9 cellular contexts compared by ENCODE assay signal in genomic region chr2:181304011-181304844, GRCh38.
DNase-seq lines count a peak whose midpoint lies in the region; ATAC-seq and TF ChIP-seq lines count a peak whose summit lies in the region.
"Had no signal": no experiment of that assay in that cellular context is flagged by ENCODE, and none has a peak within 500 bp of the region (broad histone marks: within the 10 kb centered on the region; RNA-seq: fewer than 3 reads in every experiment).

No MANE protein-coding gene starts in this region.

- H3K27ac ChIP-seq in OCI-LY3 (ENCODE audit: low read length) (no peak overlapping the region), mucosa of rectum (ENCODE audit: low read depth in 2 of 2, low read length in 2 of 2) (peak overlapping the region; percentile 41 to 83), testis (no peak overlapping the region), aorta (ENCODE audit: low read depth in 1 of 2, low read length in 2 of 2) (no peak overlapping the region)
- H3K27ac ChIP-seq: sigmoid colon had no signal

- WGBS in testis, 2 donors: 80 to 84% methylated on average over 5 of the region's 5 CpGs
- WGBS in aorta, 2 donors: 89 to 90% methylated on average over 5 of the region's 5 CpGs

- TF ChIP-seq POLR2A in testis (IDR thresholded peaks at IDR 0.05): no peak

- TF ChIP-seq CTCF in OCI-LY3 (IDR thresholded peaks at IDR 0.05; ENCODE audit: low read depth, low read length) (peak; percentile 73), testis (IDR thresholded peaks at IDR 0.05) (no peak)

- intact Hi-C loops in testis (cut with DNase I; ENCODE audit: low total_unique reads): no loop called here
- intact Hi-C loops in aorta (cut with DNase I): no loop called here

- H3K9ac ChIP-seq in OCI-LY3 (ENCODE audit: low read length) (no peak overlapping the region), mucosa of rectum (ENCODE audit: low read depth in 1 of 2, low read length in 2 of 2) (peak overlapping the region; percentile 30 to 35)

- no peaks in the 10 kb centered on the region for H3K79me2 ChIP-seq in OCI-LY3 (ENCODE audit: low read length)

- DNase-seq in testis: no peak
- DNase-seq in AG20443 (ENCODE audit: low spot score): no peak
- no peak for DNase-seq in aorta
- DNase-seq: sigmoid colon had no signal

- H3K36me3 ChIP-seq in OCI-LY3 (replicated peaks; ENCODE audit: low read depth, low read length) (no peaks in the 10 kb centered on the region), mucosa of rectum (ENCODE audit: control insufficient read depth in 2 of 2, insufficient read depth in 2 of 2, low read length in 2 of 2) (no peaks in the 10 kb centered on the region), testis (ENCODE audit: low read depth, missing control alignments) (no peaks in the 10 kb centered on the region), aorta (ENCODE audit: control insufficient read depth in 1 of 2, insufficient read depth in 2 of 2, low read length in 1 of 2) (no peaks in the 10 kb centered on the region)
- H3K36me3 ChIP-seq: sigmoid colon had no signal

- no peaks in the 10 kb centered on the region for H4K20me1 ChIP-seq in OCI-LY3 (ENCODE audit: insufficient read depth, low read length)

- peak overlapping the region; percentile 16; the same call in 1 of the 2 replicates for H3K4me3 ChIP-seq in OCI-LY3 (ENCODE audit: low read length)
- H3K4me3 ChIP-seq in mucosa of rectum (ENCODE audit: low read length in 2 of 2): no peak overlapping the region
- no peak overlapping the region for H3K4me3 ChIP-seq in testis
- H3K4me3 ChIP-seq in aorta (ENCODE audit: low read length in 2 of 2): no peak overlapping the region
- H3K4me3 ChIP-seq: sigmoid colon had no signal

- H3K27me3 ChIP-seq in OCI-LY3 (ENCODE audit: low read depth, low read length): no peaks in the 10 kb centered on the region
- H3K27me3 ChIP-seq in mucosa of rectum (ENCODE audit: control insufficient read depth in 2 of 2, insufficient read depth in 2 of 2, low read length in 2 of 2): no peaks in the 10 kb centered on the region
- no peaks in the 10 kb centered on the region for H3K27me3 ChIP-seq in testis
- H3K27me3 ChIP-seq in aorta (ENCODE audit: control insufficient read depth in 1 of 2, insufficient read depth in 2 of 2, low read length in 1 of 2): no peaks in the 10 kb centered on the region
- H3K27me3 ChIP-seq: sigmoid colon had no signal

- H3K4me2 ChIP-seq in OCI-LY3 (ENCODE audit: low read length): peak overlapping the region; percentile 50

- no peaks in the 10 kb centered on the region for H3K9me3 ChIP-seq in OCI-LY3 (ENCODE audit: insufficient read depth, low read length)
- H3K9me3 ChIP-seq in mucosa of rectum (ENCODE audit: control insufficient read depth in 2 of 2, low read length in 2 of 2): no peaks in the 10 kb centered on the region
- no peaks in the 10 kb centered on the region for H3K9me3 ChIP-seq in testis
- no peaks in the 10 kb centered on the region for H3K9me3 ChIP-seq in aorta (ENCODE audit: control insufficient read depth, low read length)
- H3K9me3 ChIP-seq: sigmoid colon had no signal

- ATAC-seq in GM18870 (IDR thresholded peaks at IDR 0.05; ENCODE audit: unreplicated experiment) (peak; percentile 32), HG02759 (IDR thresholded peaks at IDR 0.05; ENCODE audit: unreplicated experiment) (peak; percentile 29), GM21381 (IDR thresholded peaks at IDR 0.05; ENCODE audit: unreplicated experiment) (no peak), aorta (ENCODE audit: low FRiP score) (no peak)

- H2AFZ ChIP-seq in OCI-LY3 (ENCODE audit: low read depth, low read length): peak overlapping the region; percentile 76

- H3K4me1 ChIP-seq in OCI-LY3 (ENCODE audit: low read length) (peaks cover 40% of the 10 kb centered on the region), mucosa of rectum (ENCODE audit: control insufficient read depth in 2 of 2, insufficient read depth in 2 of 2, low read length in 2 of 2) (peaks cover 2 to 6% of the 10 kb centered on the region in 2 donors), testis (no peaks in the 10 kb centered on the region), aorta (ENCODE audit: control insufficient read depth in 1 of 2, insufficient read depth in 2 of 2, low read length in 2 of 2) (no peaks in the 10 kb centered on the region)

Comparison
In these comparisons a context has a peak if more than half of its experiments do, and no peak if none do; other contexts are left out.
1. ATAC-seq: peak in GM18870 (single experiment) and HG02759 (single experiment); none in GM21381 (single experiment) and aorta (single experiment).
2. H3K27ac ChIP-seq: peak in mucosa of rectum (2 of 2); none in OCI-LY3 (single experiment), testis (0 of 2) and aorta (0 of 2).